ENCODE assay signal across 15 cellular contexts in the genomic region with DNA sequence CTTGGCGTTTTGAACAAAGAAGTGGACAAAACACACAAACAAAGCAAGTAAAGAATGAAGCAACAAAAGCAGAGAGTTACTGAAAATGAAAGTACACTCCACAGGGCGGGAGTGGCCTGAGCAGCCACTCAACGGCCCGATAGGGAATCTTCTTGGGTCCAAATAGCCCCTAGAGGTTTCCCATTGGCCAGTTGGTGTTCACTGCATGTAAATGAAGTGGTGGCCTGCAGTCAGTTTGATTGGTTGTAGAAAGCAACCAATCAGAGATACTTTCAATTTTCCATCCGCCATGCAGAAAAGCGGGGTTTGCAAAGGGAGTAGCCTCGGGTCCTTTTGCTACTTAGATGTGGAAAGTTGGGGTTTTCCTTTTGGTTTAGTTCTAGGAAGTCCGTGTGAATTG. TPM values are rescaled to one million over a fixed set of nuclear protein-coding genes. Genes with fewer than 3 reads are reported as not detected.
A peak's percentile ranks its signal among the peaks of the same experiment; 100 is the strongest.
DNase-seq lines count a peak whose midpoint lies in the region; ATAC-seq and TF ChIP-seq lines count a peak whose summit lies in the region.
"Had no signal": no experiment of that assay in that cellular context is flagged by ENCODE, and none has a peak within 500 bp of the region (broad histone marks: within the 10 kb centered on the region; RNA-seq: fewer than 3 reads in every experiment).

No MANE protein-coding gene starts in this region.

- H3K36me3 ChIP-seq in DND-41 (ENCODE audit: insufficient read depth, low read length) (no peaks in the 10 kb centered on the region), adrenal gland (replicated peaks in 1 of 2) (peaks cover 0 to 20% of the 10 kb centered on the region in 2 donors)

- H3K4me3 ChIP-seq in DND-41 (ENCODE audit: low read depth in 1 of 2, low read length in 2 of 2) = no peak overlapping the region
- H3K4me3 ChIP-seq in adrenal gland = no peak overlapping the region

- H3K79me2 ChIP-seq in DND-41 (ENCODE audit: insufficient read depth, low read length) = no peaks in the 10 kb centered on the region

- H3K4me1 ChIP-seq in DND-41 (ENCODE audit: insufficient read depth, low read length) (no peaks in the 10 kb centered on the region), adrenal gland (replicated peaks in 1 of 2) (no peaks in the 10 kb centered on the region)

- H2AFZ ChIP-seq in DND-41 (ENCODE audit: low read depth, low read length) = no peak overlapping the region; the same call in 1 of the 2 replicates

- WGBS in adrenal gland, 4 donors = 74 to 86% (median 81%) methylated on average over 8 of the region's 8 CpGs

- TF ChIP-seq CTCF in DND-41 (IDR thresholded peaks at IDR 0.05; ENCODE audit: borderline replicate concordance, extremely low read depth, low read length, poor library complexity, severe bottlenecking) = no peak
- TF ChIP-seq CTCF in adrenal gland (IDR thresholded peaks at IDR 0.05) = no peak

- no peak overlapping the region for H3K9ac ChIP-seq in DND-41 (ENCODE audit: low read depth, low read length)

- no peaks in the 10 kb centered on the region for H3K9me3 ChIP-seq in DND-41 (ENCODE audit: insufficient read depth, low read length, severe bottlenecking)
- H3K9me3 ChIP-seq in adrenal gland (replicated peaks in 1 of 3) = no peaks in the 10 kb centered on the region
- H3K9me3 ChIP-seq: upper lobe of left lung had no signal

- TF ChIP-seq POLR2A in adrenal gland (IDR thresholded peaks at IDR 0.05) = no peak

- H3K27me3 ChIP-seq in DND-41 (ENCODE audit: insufficient read depth, low read length, poor library complexity) (peaks cover 8% of the 10 kb centered on the region), adrenal gland (no peaks in the 10 kb centered on the region)
- H3K27me3 ChIP-seq: upper lobe of left lung had no signal

- H3K27ac ChIP-seq in DND-41 (ENCODE audit: low read length) (no peak overlapping the region), adrenal gland (no peak overlapping the region)
- H3K27ac ChIP-seq: HL-60, upper lobe of left lung had no signal

- no peaks in the 10 kb centered on the region for H4K20me1 ChIP-seq in DND-41 (ENCODE audit: insufficient read depth, low read length)

- ATAC-seq in DND-41 (ENCODE audit: insufficient read depth, low read depth) = peak; percentile 27; the same call in 1 of the 3 replicates
- no peak for ATAC-seq in GM19455 (IDR thresholded peaks at IDR 0.05; ENCODE audit: unreplicated experiment)
- ATAC-seq: HCT116, natural killer cell had no signal

- intact Hi-C loops in adrenal gland (cut with DNase I) = no loop called here

- no peak overlapping the region for H3K4me2 ChIP-seq in DND-41 (ENCODE audit: insufficient read depth, low read length)

- DNase-seq in DND-41 = no peak
- DNase-seq in NCI-H2227 treated with DMSO at 0.1 percent for 48 hours (lab: John Stamatoyannopoulos, UW) = peak; percentile 98
- DNase-seq in adrenal gland = peak; percentile 33 to 73 (median 50)
- peak; percentile 90 for DNase-seq in pons (ENCODE audit: low spot score)
- no peak for DNase-seq in activated naive CD4-positive, alpha-beta T cell treated with Interleukin-2 at 50 U/mL for 16 hours
- DNase-seq in GDM1 (lab: John Stamatoyannopoulos, UW) = no peak
- no peak for DNase-seq in AG08395 (ENCODE audit: low spot score)
- DNase-seq: activated effector memory CD4-positive, alpha-beta T cell treated with Interleukin-2 at 50 U/mL for 16 hours; cortex of kidney; DMS 273 treated with DMSO at 0.1 percent for 48 hours; natural killer cell had no signal

RNA-seq across cellular contexts. Expression of a gene that starts 31.6 kb away (rescaled TPM):
- total RNA-seq in adrenal gland = 100 to 1,000 TPM in 7 of 8 donors, 10 to 100 TPM in 1; 52.7 to 346 (median 234) TPM
- polyA plus RNA-seq in adrenal gland = 10 to 100 TPM; 45.6 to 67.9 (median 62.3) TPM

Comparison
In these comparisons a context has a peak if more than half of its experiments do, and no peak if none do; other contexts are left out.
1. DNase-seq: peak in NCI-H2227 treated with DMSO at 0.1 percent for 48 hours (single experiment), adrenal gland (7 of 7) and pons (single experiment); none in DND-41 (single experiment), activated naive CD4-positive, alpha-beta T cell treated with Interleukin-2 at 50 U/mL for 16 hours (single experiment), GDM1 (single experiment) and AG08395 (single experiment).